Comparison of ENCODE assay signal across 25 cellular contexts in the genomic region with DNA sequence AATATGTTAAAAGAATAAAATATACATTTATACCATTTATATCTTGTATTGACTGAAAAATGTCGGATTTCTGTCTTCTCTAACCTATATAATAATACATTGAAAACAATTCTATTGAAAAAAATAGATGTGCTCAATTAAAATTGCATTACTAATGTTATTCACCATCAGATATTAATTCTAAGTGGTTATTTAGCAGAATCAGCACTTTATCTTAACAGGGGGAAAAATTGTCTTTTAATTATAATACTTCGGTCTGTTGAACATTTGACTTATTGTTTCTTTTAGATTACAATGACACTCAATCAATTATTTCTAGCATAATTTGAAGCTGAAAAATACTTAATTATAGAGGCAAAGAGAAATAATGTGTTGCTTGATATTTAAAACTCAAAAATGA.
A peak's percentile ranks its signal among the peaks of the same experiment; 100 is the strongest.
DNase-seq lines count a peak whose midpoint lies in the region; ATAC-seq, FAIRE-seq and TF ChIP-seq lines count a peak whose summit lies in the region.
"Had no signal": no experiment of that assay in that cellular context is flagged by ENCODE, and none has a peak within 500 bp of the region (broad histone marks: within the 10 kb centered on the region; RNA-seq: fewer than 3 reads in every experiment).

No MANE protein-coding gene starts in this region.

- no peak overlapping the region for H3K4me2 ChIP-seq in A549
- H3K4me2 ChIP-seq in K562 (ENCODE audit: insufficient read depth, low read length), result no peak overlapping the region
- H3K4me2 ChIP-seq: BLaER1 had no signal

- DNase-seq in A549 (ENCODE audit: low read depth in 1 of 2, low spot score in 1 of 2), result no peak
- DNase-seq in K562 (ENCODE audit: extremely low read depth in 1 of 4, low spot score in 3 of 4), result no peak
- DNase-seq in NAMALWA (ENCODE audit: low spot score), result no peak
- no peak for DNase-seq in GM13977 (ENCODE audit: low spot score)
- DNase-seq: 8988T; ACHN; BE2C; C1 segment of cervical spinal cord; CD4-positive, alpha-beta memory T cell; CD4-positive, CD25-positive, alpha-beta regulatory T cell; CD8-positive, alpha-beta memory T cell; COR-L47; DMS 273 treated with DMSO at 0.1 percent for 48 hours; DMS153; DMS53; DMS79; DND-41; EL; GDM1 had no signal

- no peaks in the 10 kb centered on the region for H3K4me1 ChIP-seq in A549
- H3K4me1 ChIP-seq in K562 (replicated peaks in 1 of 2; ENCODE audit: control insufficient read depth in 2 of 2, insufficient read depth in 2 of 2, low read length in 2 of 2), result no peaks in the 10 kb centered on the region
- H3K4me1 ChIP-seq: BE2C, BLaER1 had no signal

- TF ChIP-seq RAD21 in A549 (conservative IDR thresholded peaks at IDR 0.05 in 1 of 2, IDR thresholded peaks at IDR 0.05 in 1 of 2), result no peak
- no peak for TF ChIP-seq RAD21 in K562 (CRISPR knock-in tag; conservative IDR thresholded peaks at IDR 0.05 in 1 of 2, IDR thresholded peaks at IDR 0.05 in 1 of 2)

- no peaks in the 10 kb centered on the region for H3K79me2 ChIP-seq in K562 (ENCODE audit: control insufficient read depth, insufficient read depth, low read length)

- H3K4me3 ChIP-seq in A549, result no peak overlapping the region
- H3K4me3 ChIP-seq in K562, result no peak overlapping the region
- H3K4me3 ChIP-seq: BLaER1, GM12878 had no signal

- WGBS in A549 (ENCODE audit: missing lambda C conversion rate), result 54% methylated on average over 2 of the region's 2 CpGs
- 10% methylated on average over 2 of the region's 2 CpGs for WGBS in K562 (ENCODE audit: insufficient coverage, low coverage, missing lambda C conversion rate)

- TF ChIP-seq POLR2A in A549 (IDR thresholded peaks at IDR 0.05; ENCODE audit: low read length) (no peak), K562 (conservative IDR thresholded peaks at IDR 0.05) (no peak)

- H4K20me1 ChIP-seq in K562 (replicated peaks; ENCODE audit: control insufficient read depth, insufficient read depth, low read length), result no peaks in the 10 kb centered on the region
- H4K20me1 ChIP-seq: BLaER1 had no signal

- H3K27ac ChIP-seq in A549, result no peak overlapping the region
- H3K27ac ChIP-seq in K562 (ENCODE audit: extremely low read depth, low read depth, low read length), result no peak overlapping the region
- H3K27ac ChIP-seq: BLaER1 had no signal

- H3K36me3 ChIP-seq in K562 (ENCODE audit: control insufficient read depth, insufficient read depth, low read length), result no peaks in the 10 kb centered on the region
- H3K36me3 ChIP-seq: BE2C, BLaER1 had no signal

- no TSS peak for BruUV-seq in K562 (replicated peaks; lab: Mats Ljungman, UMichigan)

- CTCF ChIA-PET in A549 (lab: Yijun Ruan, JAX), result no interaction called here
- CTCF ChIA-PET in K562 (lab: Yijun Ruan, JAX; ENCODE audit: low intra/inter-chr PET ratio), result no interaction called here

- in situ Hi-C loops in K562 (cut with MboI), result no loop called here
- in situ Hi-C loops in GM13977 (cut with MboI; ENCODE audit: low pct_unique_long_range_greater_than_20kb, low sequenced_read_pairs, unreplicated experiment), result no loop called here

- FAIRE-seq in A204.1 (lab: Jason Lieb, UNC) (peak; percentile 41), A549 (lab: Jason Lieb, UNC) (no peak), K562 (lab: Jason Lieb, UNC) (no peak)
- FAIRE-seq: GM12878, GM12892, GM19239 had no signal

- H3K9me3 ChIP-seq in A549, result no peaks in the 10 kb centered on the region
- no peaks in the 10 kb centered on the region for H3K9me3 ChIP-seq in K562 (replicated peaks; ENCODE audit: control insufficient read depth, insufficient read depth, low read depth, low read length)
- H3K9me3 ChIP-seq: BE2C, BLaER1 had no signal

- POLR2A ChIA-PET in A549 (lab: Yijun Ruan, JAX), result no interaction called here
- POLR2A ChIA-PET in K562 (lab: Yijun Ruan, JAX), result no interaction called here

- no peak overlapping the region for H2AFZ ChIP-seq in K562 (ENCODE audit: low read depth, low read length)

- H3K9me1 ChIP-seq in K562 (ENCODE audit: control insufficient read depth, insufficient read depth, low read length), result no peaks in the 10 kb centered on the region

- TF ChIP-seq CTCF in A549 (IDR thresholded peaks at IDR 0.05) (no peak), K562 (IDR thresholded peaks at IDR 0.05 in 2 of 3, conservative IDR thresholded peaks at IDR 0.05 in 1 of 3; ENCODE audit: insufficient read depth in 2 of 3, low read depth in 1 of 3, low read length in 3 of 3) (no peak), GM13977 (IDR thresholded peaks at IDR 0.05; ENCODE audit: extremely low read depth, insufficient read depth, missing control alignments) (no peak)

- intact Hi-C loops in K562 (cut with micrococcal nuclease), result no loop called here

- ATAC-seq in A549, result no peak
- no peak for ATAC-seq in K562
- no peak for ATAC-seq in HG03520 (IDR thresholded peaks at IDR 0.05; ENCODE audit: unreplicated experiment)
- ATAC-seq: GM12878 had no signal

- no peak overlapping the region for H3K9ac ChIP-seq in K562 (ENCODE audit: insufficient read depth in 1 of 2, low read depth in 2 of 2, low read length in 2 of 2)
- H3K9ac ChIP-seq: BLaER1 had no signal

- TF ChIP-seq EP300 in A549 (IDR thresholded peaks at IDR 0.05) (no peak), K562 (IDR thresholded peaks at IDR 0.05; ENCODE audit: low read length) (no peak)

- no peaks in the 10 kb centered on the region for H3K27me3 ChIP-seq in K562 (ENCODE audit: control insufficient read depth in 2 of 2, insufficient read depth in 2 of 2, low read length in 2 of 2)
- H3K27me3 ChIP-seq: BE2C, BLaER1 had no signal

TF ChIP-seq in A549, 52 proteins besides CTCF, POLR2A, EP300 and RAD21:
- peak; percentile 68 for TF ChIP-seq MAFK (IDR thresholded peaks at IDR 0.05; ENCODE audit: partially characterized antibody)
- no peak for TF ChIP-seq CBX2 (IDR thresholded peaks at IDR 0.05; ENCODE audit: borderline replicate concordance, low read depth)
TF ChIP-seq in A549: peak in this region for 1.

TF ChIP-seq in K562, 482 proteins besides CTCF, POLR2A, EP300 and RAD21 (continues in another document):
- TF ChIP-seq ZNF253 (CRISPR knock-in tag; conservative IDR thresholded peaks at IDR 0.05) (no peak), ZNF165 (CRISPR knock-in tag; IDR thresholded peaks at IDR 0.05; ENCODE audit: borderline replicate concordance) (no peak), KDM4B (IDR thresholded peaks at IDR 0.05; ENCODE audit: borderline replicate concordance in 2 of 2, low read depth in 1 of 2) (no peak), C11orf30 (IDR thresholded peaks at IDR 0.05; ENCODE audit: low read depth) (peak; percentile 33; the same call in 1 of the 2 replicates), MAFF (IDR thresholded peaks at IDR 0.05; ENCODE audit: low read length) (peak; percentile 38; the same call in 1 of the 2 replicates)
- TF ChIP-seq, protein P1, sequence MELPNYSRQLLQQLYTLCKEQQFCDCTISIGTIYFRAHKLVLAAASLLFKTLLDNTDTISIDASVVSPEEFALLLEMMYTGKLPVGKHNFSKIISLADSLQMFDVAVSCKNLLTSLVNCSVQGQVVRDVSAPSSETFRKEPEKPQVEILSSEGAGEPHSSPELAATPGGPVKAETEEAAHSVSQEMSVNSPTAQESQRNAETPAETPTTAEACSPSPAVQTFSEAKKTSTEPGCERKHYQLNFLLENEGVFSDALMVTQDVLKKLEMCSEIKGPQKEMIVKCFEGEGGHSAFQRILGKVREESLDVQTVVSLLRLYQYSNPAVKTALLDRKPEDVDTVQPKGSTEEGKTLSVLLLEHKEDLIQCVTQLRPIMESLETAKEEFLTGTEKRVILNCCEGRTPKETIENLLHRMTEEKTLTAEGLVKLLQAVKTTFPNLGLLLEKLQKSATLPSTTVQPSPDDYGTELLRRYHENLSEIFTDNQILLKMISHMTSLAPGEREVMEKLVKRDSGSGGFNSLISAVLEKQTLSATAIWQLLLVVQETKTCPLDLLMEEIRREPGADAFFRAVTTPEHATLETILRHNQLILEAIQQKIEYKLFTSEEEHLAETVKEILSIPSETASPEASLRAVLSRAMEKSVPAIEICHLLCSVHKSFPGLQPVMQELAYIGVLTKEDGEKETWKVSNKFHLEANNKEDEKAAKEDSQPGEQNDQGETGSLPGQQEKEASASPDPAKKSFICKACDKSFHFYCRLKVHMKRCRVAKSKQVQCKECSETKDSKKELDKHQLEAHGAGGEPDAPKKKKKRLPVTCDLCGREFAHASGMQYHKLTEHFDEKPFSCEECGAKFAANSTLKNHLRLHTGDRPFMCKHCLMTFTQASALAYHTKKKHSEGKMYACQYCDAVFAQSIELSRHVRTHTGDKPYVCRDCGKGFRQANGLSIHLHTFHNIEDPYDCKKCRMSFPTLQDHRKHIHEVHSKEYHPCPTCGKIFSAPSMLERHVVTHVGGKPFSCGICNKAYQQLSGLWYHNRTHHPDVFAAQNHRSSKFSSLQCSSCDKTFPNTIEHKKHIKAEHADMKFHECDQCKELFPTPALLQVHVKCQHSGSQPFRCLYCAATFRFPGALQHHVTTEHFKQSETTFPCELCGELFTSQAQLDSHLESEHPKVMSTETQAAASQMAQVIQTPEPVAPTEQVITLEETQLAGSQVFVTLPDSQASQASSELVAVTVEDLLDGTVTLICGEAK (IDR thresholded peaks at IDR 0.05), result no peak
- TF ChIP-seq, protein P1 (CRISPR knock-in tag; IDR thresholded peaks at IDR 0.05), result no peak
